2 cellular contexts compared by ENCODE assay signal in the genomic region with DNA sequence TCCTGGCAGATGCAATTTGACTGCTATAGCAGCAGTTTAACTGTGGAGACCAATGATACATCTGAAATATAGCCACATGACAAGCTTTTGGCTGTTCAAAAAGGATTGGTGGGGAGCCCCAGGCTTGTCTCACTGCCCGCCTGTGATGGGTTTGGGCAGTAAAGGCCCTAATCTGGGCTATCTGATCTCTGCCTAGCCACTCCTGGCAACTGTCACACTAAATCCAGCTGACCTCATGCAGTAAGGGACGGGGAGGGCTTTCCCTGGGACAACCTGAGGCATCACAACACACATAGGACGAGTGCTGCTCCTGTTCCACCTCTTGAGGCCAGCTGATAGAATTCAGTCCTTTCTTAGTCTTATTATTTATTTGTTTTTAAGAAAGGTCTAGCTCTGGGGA.
TF ChIP-seq lines count a peak whose summit lies in the region.

No MANE protein-coding gene starts in this region.

TF ChIP-seq in SK-N-SH treated with all-trans-retinoic acid at 6 μM for 48 hours, 23 proteins besides CTCF, POLR2A, EP300 and RAD21:
- TF ChIP-seq SNAI2 (CRISPR knock-in tag; IDR thresholded peaks at IDR 0.05): no peak
- TF ChIP-seq CSRNP3 (CRISPR knock-in tag; IDR thresholded peaks at IDR 0.05): no peak
- TF ChIP-seq ZFP30 (CRISPR knock-in tag; IDR thresholded peaks at IDR 0.05): no peak
- TF ChIP-seq TCF4 (CRISPR knock-in tag; IDR thresholded peaks at IDR 0.05; ENCODE audit: borderline replicate concordance): peak; percentile 21; the same call in 1 of the 2 replicates

TF ChIP-seq in K562, 482 proteins besides CTCF, POLR2A, EP300 and RAD21:
- no peak for TF ChIP-seq HDGF (IDR thresholded peaks at IDR 0.05)
- TF ChIP-seq PKNOX1 (IDR thresholded peaks at IDR 0.05): 0 out of 2 replicates have a peak, but pooled peaks have one; percentile 33
